In genomic region chr18:77080283-77080682, GRCh38 we compare ENCODE assay signal across 1 cellular context.
TF ChIP-seq lines count a peak whose summit lies in the region.

No MANE protein-coding gene starts in this region.

TF ChIP-seq in GM12878, 131 proteins besides CTCF, POLR2A, EP300 and RAD21 (continued from another document and continues in another):
- TF ChIP-seq NR2F1 (conservative IDR thresholded peaks at IDR 0.05) (0 out of 2 replicates have a peak, but pooled peaks have one; percentile 27), PKNOX1 (IDR thresholded peaks at IDR 0.05) (peak; percentile 62; the same call in 1 of the 2 replicates), ZNF207 (IDR thresholded peaks at IDR 0.05; ENCODE audit: borderline replicate concordance) (no peak), IKZF1 (conservative IDR thresholded peaks at IDR 0.05) (peak; percentile 45; the same call in 1 of the 2 replicates), SP1 (IDR thresholded peaks at IDR 0.05; ENCODE audit: low read depth, low read length) (no peak), BMI1 (IDR thresholded peaks at IDR 0.05; ENCODE audit: borderline replicate concordance) (no peak), USF1 (IDR thresholded peaks at IDR 0.05; ENCODE audit: borderline replicate concordance, extremely low read length, insufficient read depth, low read depth, low read length) (no peak), FOXK2 (IDR thresholded peaks at IDR 0.05) (no peak), RELB (IDR thresholded peaks at IDR 0.05; ENCODE audit: low read depth) (no peak), HSF1 (IDR thresholded peaks at IDR 0.05; ENCODE audit: low read depth, low read length) (no peak), PBX3 (IDR thresholded peaks at IDR 0.05; ENCODE audit: insufficient replicate concordance, low read depth, low read length) (no peak), MLLT1 (IDR thresholded peaks at IDR 0.05) (no peak), EGR1 (IDR thresholded peaks at IDR 0.05; ENCODE audit: borderline replicate concordance in 1 of 2, low read depth in 2 of 2, low read length in 2 of 2) (no peak), RBBP5 (conservative IDR thresholded peaks at IDR 0.05) (no peak), SMAD1 (IDR thresholded peaks at IDR 0.05; ENCODE audit: low read depth, partially characterized antibody) (no peak), ASH2L (IDR thresholded peaks at IDR 0.05; ENCODE audit: borderline replicate concordance, low read depth) (no peak), E4F1 (IDR thresholded peaks at IDR 0.05; ENCODE audit: borderline replicate concordance, partially characterized antibody) (no peak), MXI1 (IDR thresholded peaks at IDR 0.05; ENCODE audit: low read depth, low read length) (no peak), KAT2A (conservative IDR thresholded peaks at IDR 0.05; ENCODE audit: control insufficient read depth, low read depth, low read length) (no peak), NRF1 (conservative IDR thresholded peaks at IDR 0.05; ENCODE audit: low read depth, low read length) (no peak), NBN (IDR thresholded peaks at IDR 0.05) (0 out of 2 replicates have a peak, but pooled peaks have one; percentile 27), SPI1 (IDR thresholded peaks at IDR 0.05; ENCODE audit: borderline replicate concordance, insufficient read depth, low read depth, low read length) (peak; percentile 92), E2F4 (IDR thresholded peaks at IDR 0.05; ENCODE audit: low read depth, low read length) (no peak), ZBTB33 (IDR thresholded peaks at IDR 0.05) (no peak), RFX5 (IDR thresholded peaks at IDR 0.05; ENCODE audit: low read depth, low read length) (no peak), CBX5 (IDR thresholded peaks at IDR 0.05; ENCODE audit: low read depth) (no peak), KDM1A (IDR thresholded peaks at IDR 0.05; ENCODE audit: borderline replicate concordance) (no peak), MEF2A (IDR thresholded peaks at IDR 0.05; ENCODE audit: insufficient read depth, low read depth, low read length) (no peak), GATAD2B (conservative IDR thresholded peaks at IDR 0.05; ENCODE audit: low read depth) (0 out of 2 replicates have a peak, but pooled peaks have one; percentile 26), TBL1XR1 (IDR thresholded peaks at IDR 0.05; ENCODE audit: low read depth, low read length) (no peak), RUNX3 (IDR thresholded peaks at IDR 0.05; ENCODE audit: low read length) (peak; percentile 18; the same call in 1 of the 2 replicates), EED (IDR thresholded peaks at IDR 0.05; ENCODE audit: low read depth) (no peak), CBFB (IDR thresholded peaks at IDR 0.05; ENCODE audit: low read depth) (no peak), FOXM1 (IDR thresholded peaks at IDR 0.05; ENCODE audit: low read depth, low read length) (no peak), HDAC6 (IDR thresholded peaks at IDR 0.05; ENCODE audit: unreplicated experiment) (no peak), KLF5 (IDR thresholded peaks at IDR 0.05; ENCODE audit: partially characterized antibody) (no peak), CUX1 (IDR thresholded peaks at IDR 0.05; ENCODE audit: insufficient replicate concordance, low read depth, low read length) (no peak), TCF3 (IDR thresholded peaks at IDR 0.05; ENCODE audit: borderline replicate concordance, insufficient read depth, low read depth, low read length) (no peak), NFIC (IDR thresholded peaks at IDR 0.05; ENCODE audit: low read depth, low read length) (no peak)
